ENCODE assay signal across 1 cellular context in genomic region chr12:56591111-56591510, GRCh38.
TF ChIP-seq lines count a peak whose summit lies in the region.

No MANE protein-coding gene starts in this region.

TF ChIP-seq in GM23338, 12 proteins besides CTCF, POLR2A, EP300 and RAD21 (continued from another document):
- TF ChIP-seq NANOG (IDR thresholded peaks at IDR 0.05; ENCODE audit: borderline replicate concordance) (no peak), EZH2 (IDR thresholded peaks at IDR 0.05; ENCODE audit: low read depth, unreplicated experiment) (no peak), ZNF114 (CRISPR knock-in tag; IDR thresholded peaks at IDR 0.05) (no peak), REST (IDR thresholded peaks at IDR 0.05; ENCODE audit: unreplicated experiment) (no peak), ZNF331 (CRISPR knock-in tag; IDR thresholded peaks at IDR 0.05; ENCODE audit: low read depth) (no peak), ETS1 (IDR thresholded peaks at IDR 0.05) (no peak), STAT1 (IDR thresholded peaks at IDR 0.05; ENCODE audit: unreplicated experiment) (no peak)
TF ChIP-seq in GM23338: peak in this region for 0.
